20 cellular contexts compared by ENCODE assay signal in the genomic region with DNA sequence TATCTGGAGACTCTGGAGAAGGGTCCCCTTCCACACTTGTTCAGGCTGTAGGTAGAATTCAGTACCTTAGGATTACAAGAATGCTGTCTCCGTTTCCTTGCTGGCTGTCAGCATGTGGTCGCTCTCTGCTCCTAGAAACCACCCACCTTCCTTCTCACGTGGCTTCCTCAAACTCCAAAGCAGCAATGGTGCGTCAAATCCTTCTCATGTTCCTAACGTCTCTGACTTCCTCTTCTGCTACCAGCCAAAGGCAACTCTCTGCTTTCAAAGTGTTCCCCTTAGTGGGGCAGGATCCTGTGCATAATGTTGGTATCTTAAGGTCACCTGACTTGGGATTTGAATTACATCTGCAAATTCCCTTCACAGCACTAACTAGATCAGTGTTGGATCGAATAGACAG. TPM values are rescaled to one million over a fixed set of nuclear protein-coding genes. Genes with fewer than 3 reads are reported as not detected.
"Had no signal": no experiment of that assay in that cellular context is flagged by ENCODE, and none has a peak within 500 bp of the region (broad histone marks: within the 10 kb centered on the region; RNA-seq: fewer than 3 reads in every experiment).

No MANE protein-coding gene starts in this region.

- H3K4me1 Mint-ChIP-seq: neural crest cell had no signal

- H3K4me1 ChIP-seq: adrenal gland, lower lobe of right lung had no signal

- H3K27ac Mint-ChIP-seq: activated CD8-positive, alpha-beta T cell treated with anti-CD3 and anti-CD28 coated beads for 36 hours; activated naive CD4-positive, alpha-beta T cell treated with anti-CD3 and anti-CD28 coated beads, Interleukin-2, amount 50 U/mL, for 24 hours; mesothelial cell of epicardium; stimulated activated naive CD8-positive, alpha-beta T cell treated with anti-CD3 and anti-CD28 coated beads, Interleukin-15, Interleukin-2, amounts not matched to agents 100 ng/mL and 50 ng/mL, for 24 hours had no signal

- H3K4me3 Mint-ChIP-seq: activated CD8-positive, alpha-beta T cell treated with anti-CD3 and anti-CD28 coated beads for 36 hours; activated naive CD4-positive, alpha-beta T cell treated with anti-CD3 and anti-CD28 coated beads, Interleukin-2, amount 50 U/mL, for 24 hours; mesothelial cell of epicardium; neural crest cell; stimulated activated naive CD8-positive, alpha-beta T cell treated with anti-CD3 and anti-CD28 coated beads, Interleukin-15, Interleukin-2, amounts not matched to agents 100 ng/mL and 50 ng/mL, for 24 hours had no signal

- H3K27ac ChIP-seq: adrenal gland, heart left ventricle, lower lobe of right lung, VCaP had no signal

- H3K36me3 Mint-ChIP-seq: activated naive CD4-positive, alpha-beta T cell treated with anti-CD3 and anti-CD28 coated beads, Interleukin-2, amount 50 U/mL, for 24 hours; mesothelial cell of epicardium had no signal

- FAIRE-seq: frontal cortex had no signal

- H3K36me3 ChIP-seq: adrenal gland, heart left ventricle, lower lobe of right lung had no signal

- H3K9me3 Mint-ChIP-seq: activated CD8-positive, alpha-beta T cell treated with anti-CD3 and anti-CD28 coated beads for 36 hours; activated naive CD4-positive, alpha-beta T cell treated with anti-CD3 and anti-CD28 coated beads, Interleukin-2, amount 50 U/mL, for 24 hours; mesothelial cell of epicardium; neural crest cell; stimulated activated naive CD8-positive, alpha-beta T cell treated with anti-CD3 and anti-CD28 coated beads, Interleukin-15, Interleukin-2, amounts not matched to agents 100 ng/mL and 50 ng/mL, for 24 hours had no signal

- ATAC-seq: activated CD8-positive, alpha-beta T cell treated with anti-CD3 and anti-CD28 coated beads for 36 hours; heart left ventricle; left cardiac atrium; lower lobe of right lung; sciatic nerve had no signal

- H3K27me3 ChIP-seq: adrenal gland had no signal

- DNase-seq: activated CD8-positive, alpha-beta memory T cell treated with anti-CD3 and anti-CD28 coated beads, Interleukin-2, amount 50 U/mL, for 4 hours; activated CD8-positive, alpha-beta T cell treated with anti-CD3 and anti-CD28 coated beads for 36 hours; activated effector memory CD4-positive, alpha-beta T cell treated with anti-CD3 and anti-CD28 coated beads, Interleukin-2, amount 50 U/mL, for 16 hours; activated T-cell treated with anti-CD3 and anti-CD28 coated beads, Interleukin-2, amount 50 U/mL, for 48 hours; adrenal gland; heart left ventricle; left cardiac atrium; lower lobe of right lung; T-helper 9 cell had no signal

- H3K4me3 ChIP-seq: adrenal gland, heart left ventricle, lower lobe of right lung had no signal

- H3K9me3 ChIP-seq: adrenal gland, heart left ventricle, lower lobe of right lung had no signal

RNA-seq across cellular contexts. Expression of gene DYNLRB2, which starts 30.9 kb away (rescaled TPM):
- total RNA-seq: activated CD8-positive, alpha-beta T cell treated with anti-CD3 and anti-CD28 coated beads for 36 hours; dermis microvascular lymphatic vessel endothelial cell; epithelial cell of proximal tubule; frontal cortex; left cardiac atrium; myocyte; neural crest cell; osteocyte had no signal
